ENCODE assay signal across 26 cellular contexts in genomic region chr2:133169527-133169926, GRCh38.
"Had no signal": no experiment of that assay in that cellular context is flagged by ENCODE, and none has a peak within 500 bp of the region (broad histone marks: within the 10 kb centered on the region; RNA-seq: fewer than 3 reads in every experiment).

No MANE protein-coding gene starts in this region.

- H3K36me3 ChIP-seq: colonic mucosa, gastroesophageal sphincter, neutrophil, right lobe of liver, stomach, thyroid gland had no signal

- DNase-seq: colonic mucosa; effector CD8-positive, alpha-beta T cell; endodermal cell; foreskin keratinocyte; hypothalamus; immature natural killer cell; islet precursor cell; kidney glomerular epithelial cell; left colon; natural killer cell; right lobe of liver; small intestine; stimulated activated CD4-positive, alpha-beta T cell treated with anti-CD3 and anti-CD28 coated beads, Interleukin-12 subunit alpha, Interleukin-12 subunit beta, amount 100 ng/mL, for 4 hours; stimulated activated CD4-positive, alpha-beta T cell treated with anti-CD3 and anti-CD28 coated beads, Interleukin-1b, Interleukin-23, amount 100 ng/mL, for 48 hours; stimulated activated CD4-positive, alpha-beta T cell treated with anti-CD3 and anti-CD28 coated beads, Interleukin-4, amount 100 ng/mL, for 1 hour; stimulated activated CD8-positive, alpha-beta memory T cell treated with anti-CD3 and anti-CD28 coated beads, Interleukin-4, amount 100 ng/mL, for 48 hours; stimulated activated naive CD4-positive, alpha-beta T cell; stomach; thyroid gland; trophoblast cell had no signal

- H2AFZ ChIP-seq: parathyroid adenoma had no signal

- H3K27ac ChIP-seq: colonic mucosa, epithelial cell of prostate, foreskin keratinocyte, gastroesophageal sphincter, neutrophil, parathyroid adenoma, right lobe of liver, stomach, thyroid gland had no signal

- H3K79me2 ChIP-seq: parathyroid adenoma had no signal

- ATAC-seq: esophagus mucosa, foreskin keratinocyte, gastroesophageal sphincter, left colon, natural killer cell, right lobe of liver had no signal

- H3K9me3 ChIP-seq: colonic mucosa, gastroesophageal sphincter, neutrophil, right lobe of liver, stomach, thyroid gland had no signal

- H3K4me3 ChIP-seq: colonic mucosa, gastroesophageal sphincter, lung, right lobe of liver, stomach, thyroid gland had no signal

- H3K9ac ChIP-seq: parathyroid adenoma had no signal

- H3K27me3 ChIP-seq: colonic mucosa, foreskin keratinocyte, gastroesophageal sphincter, neutrophil, right lobe of liver, stomach, thyroid gland had no signal

- H3K4me1 ChIP-seq: colonic mucosa, foreskin keratinocyte, gastroesophageal sphincter, parathyroid adenoma, stomach, thyroid gland had no signal
